In genomic region chr2:236765475-236765874, GRCh38 we compare ENCODE assay signal across 21 cellular contexts.
"Had no signal": no experiment of that assay in that cellular context is flagged by ENCODE, and none has a peak within 500 bp of the region (broad histone marks: within the 10 kb centered on the region; RNA-seq: fewer than 3 reads in every experiment).

No MANE protein-coding gene starts in this region.

- H3K4me3 Mint-ChIP-seq: activated B cell treated with CpG ODN at 0.5 μM for 24 hours; activated CD8-positive, alpha-beta T cell treated with anti-CD3 and anti-CD28 coated beads for 36 hours; activated naive CD8-positive, alpha-beta T cell; activated T-cell treated with anti-CD3 and anti-CD28 coated beads, Interleukin-2, amount 50 U/mL, for 4 hours; naive thymus-derived CD4-positive, alpha-beta T cell; T-helper 17 cell had no signal

- H3K27me3 ChIP-seq: body of pancreas, esophagus muscularis mucosa, right atrium auricular region, transverse colon had no signal

- H3K4me1 ChIP-seq: body of pancreas, esophagus muscularis mucosa, lower lobe of right lung, parathyroid adenoma, right atrium auricular region, transverse colon had no signal

- H3K36me3 ChIP-seq: esophagus muscularis mucosa, lower lobe of right lung, neutrophil, right atrium auricular region, transverse colon had no signal

- H3K36me3 Mint-ChIP-seq: activated naive CD8-positive, alpha-beta T cell had no signal

- H3K9me3 Mint-ChIP-seq: activated B cell treated with CpG ODN at 0.5 μM for 24 hours; activated CD8-positive, alpha-beta T cell treated with anti-CD3 and anti-CD28 coated beads for 36 hours; activated T-cell treated with anti-CD3 and anti-CD28 coated beads, Interleukin-2, amount 50 U/mL, for 4 hours had no signal

- H3K9me3 ChIP-seq: body of pancreas, esophagus muscularis mucosa, lower lobe of right lung, neutrophil, transverse colon had no signal

- H3K27ac Mint-ChIP-seq: activated B cell treated with CpG ODN at 0.5 μM for 24 hours; activated CD8-positive, alpha-beta T cell treated with anti-CD3 and anti-CD28 coated beads for 36 hours; activated naive CD8-positive, alpha-beta T cell; T-helper 17 cell had no signal

- ATAC-seq: activated CD8-positive, alpha-beta T cell treated with anti-CD3 and anti-CD28 coated beads for 36 hours; activated T-cell treated with anti-CD3 and anti-CD28 coated beads, Interleukin-2, amount 50 U/mL, for 4 hours; body of pancreas; lower lobe of right lung; naive thymus-derived CD4-positive, alpha-beta T cell; stimulated activated naive CD8-positive, alpha-beta T cell treated with anti-CD3 and anti-CD28 coated beads, Interleukin-15, Interleukin-2, amounts not matched to agents 100 U/mL and 50 U/mL, for 24 hours; T-helper 17 cell had no signal

- H3K4me1 Mint-ChIP-seq: activated B cell treated with CpG ODN at 0.5 μM for 24 hours; naive thymus-derived CD4-positive, alpha-beta T cell; T-helper 17 cell had no signal

- H3K4me3 ChIP-seq: body of pancreas, esophagus muscularis mucosa, lower lobe of right lung, right atrium auricular region, transverse colon had no signal

- DNase-seq: activated B cell treated with CpG ODN at 0.5 μM for 24 hours; activated CD4-positive, alpha-beta T cell treated with anti-CD3 and anti-CD28 coated beads for 48 hours; activated CD8-positive, alpha-beta T cell treated with anti-CD3 and anti-CD28 coated beads for 36 hours; activated gamma-delta T cell treated with Interleukin-2 at 50 U/mL for 16 hours; activated T-cell treated with anti-CD3 and anti-CD28 coated beads, Interleukin-2, amount 50 U/mL, for 4 hours; amniotic stem cell; body of pancreas; cortex of kidney; effector CD4-positive, alpha-beta T cell; hypothalamus; lower lobe of right lung; naive thymus-derived CD4-positive, alpha-beta T cell; small intestine; stimulated activated naive CD8-positive, alpha-beta T cell treated with anti-CD3 and anti-CD28 coated beads, Interleukin-15, Interleukin-2, amounts not matched to agents 100 U/mL and 50 U/mL, for 24 hours; T-helper 17 cell; transverse colon had no signal

- H3K27ac ChIP-seq: body of pancreas, esophagus muscularis mucosa, lower lobe of right lung, neutrophil, parathyroid adenoma, right atrium auricular region, transverse colon had no signal
